Comparison of ENCODE assay signal across 8 cellular contexts in the genomic region with DNA sequence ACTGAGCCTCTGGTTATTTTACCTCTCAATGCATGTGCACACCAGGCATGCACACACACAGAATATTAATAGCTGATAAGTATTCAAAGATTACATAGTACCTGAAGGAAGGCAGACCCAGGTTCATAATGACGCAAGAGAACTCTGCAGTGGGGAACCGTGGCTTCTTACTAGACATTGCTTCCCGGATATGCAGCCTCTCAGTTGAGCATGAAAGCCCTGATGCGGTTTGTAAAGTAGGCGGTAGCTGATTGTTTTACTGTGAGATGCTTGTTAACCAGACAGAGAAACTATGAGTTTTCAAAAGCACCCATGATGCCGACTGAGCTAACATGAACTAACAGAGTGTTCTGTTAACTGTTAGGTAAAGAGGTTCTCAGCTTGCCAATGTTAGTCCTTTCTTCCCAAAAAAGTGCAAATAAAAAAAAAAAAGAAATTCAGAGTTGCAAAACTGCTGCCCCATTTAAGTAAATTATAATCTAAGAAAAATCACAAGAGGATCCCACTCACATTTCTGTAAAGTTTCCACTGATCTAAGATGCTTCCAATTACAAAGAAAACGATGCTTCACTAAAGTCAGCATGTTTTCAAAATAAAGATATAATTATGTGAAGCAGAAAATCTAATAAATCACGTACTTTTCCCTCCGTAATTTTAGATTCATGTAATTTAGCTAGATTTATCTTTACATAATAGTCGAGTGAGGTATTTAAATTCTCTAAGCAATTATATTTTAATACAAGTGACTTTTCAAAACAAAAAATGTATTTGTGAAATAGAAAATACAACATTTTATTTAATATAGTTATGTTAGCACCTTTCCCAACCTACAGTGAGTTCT. TPM values are rescaled to one million over a fixed set of nuclear protein-coding genes. Genes with fewer than 3 reads are reported as not detected.
A peak's percentile ranks its signal among the peaks of the same experiment; 100 is the strongest.
DNase-seq lines count a peak whose midpoint lies in the region; ATAC-seq and TF ChIP-seq lines count a peak whose summit lies in the region.

No MANE protein-coding gene starts in this region.

- H3K18ac ChIP-seq in H9 (ENCODE audit: insufficient read length, low read depth, low read length): no peak overlapping the region

- H3K27me3 Mint-ChIP-seq in H9 (ENCODE audit: low read depth) (peaks cover 21% of the 10 kb centered on the region), WTC11 (ENCODE audit: low read depth) (peaks cover 15% of the 10 kb centered on the region)

- H3K9ac ChIP-seq in H9 (ENCODE audit: extremely low read depth, insufficient read length, low read length): no peak overlapping the region

- no peak overlapping the region for H2AFZ ChIP-seq in H9 (ENCODE audit: low read length)

- DNase-seq in H9: no peak
- no peak for DNase-seq in WTC11 (ENCODE audit: low spot score)
- no peak for DNase-seq in fibroblast of pulmonary artery (ENCODE audit: low read depth)
- peak; percentile 21 to 36 for DNase-seq in stimulated activated CD4-positive, alpha-beta T cell treated with anti-CD3 and anti-CD28 coated beads, Interleukin-2, amount 100 ng/mL, for 48 hours
- DNase-seq in NCI-H146 treated with DMSO at 0.1 percent for 48 hours (lab: John Stamatoyannopoulos, UW; ENCODE audit: unreplicated experiment): no peak
- DNase-seq in NCI-H774 (lab: John Stamatoyannopoulos, UW): no peak
- DNase-seq in germinal center (ENCODE audit: low spot score): no peak

- no peak overlapping the region for H2BK5ac ChIP-seq in H9 (ENCODE audit: insufficient read length, low read length)

- no peak overlapping the region for H2BK12ac ChIP-seq in H9 (ENCODE audit: insufficient read length, low read depth, low read length)

- H2BK15ac ChIP-seq in H9 (ENCODE audit: low read depth, low read length): no peak overlapping the region

- H3K4me3 Mint-ChIP-seq in H9 (peak overlapping the region; percentile 89 to 94), WTC11 (peak overlapping the region; percentile 84)

- H3K27ac ChIP-seq in H9 (ENCODE audit: insufficient read length, low read depth, low read length): no peak overlapping the region

- H2AK5ac ChIP-seq in H9 (ENCODE audit: insufficient read length, low read length): no peak overlapping the region

- TF ChIP-seq CTCF in H9 (conservative IDR thresholded peaks at IDR 0.05): no peak
- no peak for TF ChIP-seq CTCF in WTC11 (IDR thresholded peaks at IDR 0.05)
- no peak for TF ChIP-seq CTCF in fibroblast of pulmonary artery (IDR thresholded peaks at IDR 0.05; ENCODE audit: low read length, missing control alignments)

- peaks cover 60 to 68% of the 10 kb centered on the region in 2 experiments for H3K4me1 Mint-ChIP-seq in H9
- peaks cover 71% of the 10 kb centered on the region for H3K4me1 Mint-ChIP-seq in WTC11

- peaks cover 15% of the 10 kb centered on the region; the same call in 1 of the 2 replicates for H3K4me1 ChIP-seq in H9 (ENCODE audit: insufficient read depth, low read length)

- H3K23ac ChIP-seq in H9 (ENCODE audit: insufficient read length, low read depth, low read length): no peak overlapping the region

- H4K5ac ChIP-seq in H9 (ENCODE audit: insufficient read length, low read depth, low read length): no peak overlapping the region

- no peak for ATAC-seq in WTC11
- no peak for ATAC-seq in GM21576 (IDR thresholded peaks at IDR 0.05; ENCODE audit: unreplicated experiment)

- peak overlapping the region; percentile 66 for H3K4me3 ChIP-seq in fibroblast of pulmonary artery (replicated peaks; ENCODE audit: low read depth, low read length)

- no CpG with 5 or more reads among the region's 10 CpGs for WGBS in H9 (ENCODE audit: extremely low coverage, insufficient read length, low lambda C conversion rate)

- H4K91ac ChIP-seq in H9 (ENCODE audit: insufficient read length, low read depth, low read length): no peak overlapping the region

- POLR2A ChIA-PET in WTC11 (lab: Charles Lee): no interaction called here

- H3K79me1 ChIP-seq in H9 (ENCODE audit: insufficient read depth, low read depth, low read length, poor library complexity, severe bottlenecking): peaks cover 6% of the 10 kb centered on the region

- H3K9me3 Mint-ChIP-seq in H9 (peaks cover 0 to 1% of the 10 kb centered on the region in 2 experiments; a peak in 2 of 5 replicates), WTC11 (no peaks in the 10 kb centered on the region)

- no peak overlapping the region for H2BK20ac ChIP-seq in H9 (ENCODE audit: low read depth, low read length, poor library complexity, severe bottlenecking)

- CTCF ChIA-PET in WTC11 (lab: Charles Lee): no interaction called here

- H3K27me3 ChIP-seq in H9 (ENCODE audit: insufficient read depth, low read length): no peaks in the 10 kb centered on the region; the same call in 1 of the 2 replicates

- H4K20me1 ChIP-seq in H9 (ENCODE audit: control insufficient read depth, insufficient read depth, insufficient read length): no peaks in the 10 kb centered on the region

- H3K56ac ChIP-seq in H9 (ENCODE audit: insufficient read length, low read depth, low read length): no peak overlapping the region

- no peak overlapping the region for H3K14ac ChIP-seq in H9 (ENCODE audit: insufficient read depth, low read length)

- H3T11ph ChIP-seq in H9 (ENCODE audit: low read length): no peak overlapping the region

- no peak overlapping the region for H4K8ac ChIP-seq in H9 (replicated peaks; ENCODE audit: insufficient read length, low read depth, low read length)

- H3K27ac Mint-ChIP-seq in H9 (no peak overlapping the region; a peak in 1 of 7 replicates), WTC11 (peak overlapping the region; percentile 50; the same call in 1 of the 2 replicates)

- H3K23me2 ChIP-seq in H9 (ENCODE audit: insufficient read length, low read depth, low read length, poor library complexity, severe bottlenecking): peaks cover 27% of the 10 kb centered on the region

- H3K9me3 ChIP-seq in H9 (ENCODE audit: control insufficient read depth, low read depth, low read length): no peaks in the 10 kb centered on the region

- H3K79me2 ChIP-seq in H9 (ENCODE audit: insufficient read depth, low read length): peaks cover 45% of the 10 kb centered on the region; the same call in 1 of the 2 replicates

- no peak overlapping the region for H2BK120ac ChIP-seq in H9 (ENCODE audit: low read depth, low read length, poor library complexity, severe bottlenecking)

- H3K4me2 ChIP-seq in H9 (ENCODE audit: insufficient read depth, insufficient read length, low read length): peak overlapping the region; percentile 89

- H3K4ac ChIP-seq in H9 (ENCODE audit: low read depth, low read length): no peak overlapping the region

- H3K36me3 Mint-ChIP-seq in H9 (ENCODE audit: insufficient read depth in 1 of 3, low read depth in 3 of 3): peaks cover 23 to 33% (median 31%) of the 10 kb centered on the region in 3 experiments
- H3K36me3 Mint-ChIP-seq in WTC11: peaks cover 14% of the 10 kb centered on the region

TF ChIP-seq in WTC11, 78 proteins besides CTCF, POLR2A, EP300 and RAD21 (continues in another document):
- TF ChIP-seq ZNF317 (CRISPR knock-in tag; IDR thresholded peaks at IDR 0.05; ENCODE audit: borderline replicate concordance, low read depth): no peak
- TF ChIP-seq, protein P1, sequence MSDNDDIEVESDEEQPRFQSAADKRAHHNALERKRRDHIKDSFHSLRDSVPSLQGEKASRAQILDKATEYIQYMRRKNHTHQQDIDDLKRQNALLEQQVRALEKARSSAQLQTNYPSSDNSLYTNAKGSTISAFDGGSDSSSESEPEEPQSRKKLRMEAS (CRISPR knock-in tag; IDR thresholded peaks at IDR 0.05): no peak
- no peak for TF ChIP-seq RORB (CRISPR knock-in tag; IDR thresholded peaks at IDR 0.05)
- TF ChIP-seq, protein P2, sequence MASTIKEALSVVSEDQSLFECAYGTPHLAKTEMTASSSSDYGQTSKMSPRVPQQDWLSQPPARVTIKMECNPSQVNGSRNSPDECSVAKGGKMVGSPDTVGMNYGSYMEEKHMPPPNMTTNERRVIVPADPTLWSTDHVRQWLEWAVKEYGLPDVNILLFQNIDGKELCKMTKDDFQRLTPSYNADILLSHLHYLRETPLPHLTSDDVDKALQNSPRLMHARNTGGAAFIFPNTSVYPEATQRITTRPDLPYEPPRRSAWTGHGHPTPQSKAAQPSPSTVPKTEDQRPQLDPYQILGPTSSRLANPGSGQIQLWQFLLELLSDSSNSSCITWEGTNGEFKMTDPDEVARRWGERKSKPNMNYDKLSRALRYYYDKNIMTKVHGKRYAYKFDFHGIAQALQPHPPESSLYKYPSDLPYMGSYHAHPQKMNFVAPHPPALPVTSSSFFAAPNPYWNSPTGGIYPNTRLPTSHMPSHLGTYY (CRISPR knock-in tag; IDR thresholded peaks at IDR 0.05): no peak
- no peak for TF ChIP-seq ZNF263 (CRISPR knock-in tag; IDR thresholded peaks at IDR 0.05; ENCODE audit: low read depth)
- no peak for TF ChIP-seq JUN (CRISPR knock-in tag; IDR thresholded peaks at IDR 0.05)
- TF ChIP-seq SMAD3 (CRISPR knock-in tag; IDR thresholded peaks at IDR 0.05; ENCODE audit: borderline replicate concordance): no peak
- TF ChIP-seq, protein P3, sequence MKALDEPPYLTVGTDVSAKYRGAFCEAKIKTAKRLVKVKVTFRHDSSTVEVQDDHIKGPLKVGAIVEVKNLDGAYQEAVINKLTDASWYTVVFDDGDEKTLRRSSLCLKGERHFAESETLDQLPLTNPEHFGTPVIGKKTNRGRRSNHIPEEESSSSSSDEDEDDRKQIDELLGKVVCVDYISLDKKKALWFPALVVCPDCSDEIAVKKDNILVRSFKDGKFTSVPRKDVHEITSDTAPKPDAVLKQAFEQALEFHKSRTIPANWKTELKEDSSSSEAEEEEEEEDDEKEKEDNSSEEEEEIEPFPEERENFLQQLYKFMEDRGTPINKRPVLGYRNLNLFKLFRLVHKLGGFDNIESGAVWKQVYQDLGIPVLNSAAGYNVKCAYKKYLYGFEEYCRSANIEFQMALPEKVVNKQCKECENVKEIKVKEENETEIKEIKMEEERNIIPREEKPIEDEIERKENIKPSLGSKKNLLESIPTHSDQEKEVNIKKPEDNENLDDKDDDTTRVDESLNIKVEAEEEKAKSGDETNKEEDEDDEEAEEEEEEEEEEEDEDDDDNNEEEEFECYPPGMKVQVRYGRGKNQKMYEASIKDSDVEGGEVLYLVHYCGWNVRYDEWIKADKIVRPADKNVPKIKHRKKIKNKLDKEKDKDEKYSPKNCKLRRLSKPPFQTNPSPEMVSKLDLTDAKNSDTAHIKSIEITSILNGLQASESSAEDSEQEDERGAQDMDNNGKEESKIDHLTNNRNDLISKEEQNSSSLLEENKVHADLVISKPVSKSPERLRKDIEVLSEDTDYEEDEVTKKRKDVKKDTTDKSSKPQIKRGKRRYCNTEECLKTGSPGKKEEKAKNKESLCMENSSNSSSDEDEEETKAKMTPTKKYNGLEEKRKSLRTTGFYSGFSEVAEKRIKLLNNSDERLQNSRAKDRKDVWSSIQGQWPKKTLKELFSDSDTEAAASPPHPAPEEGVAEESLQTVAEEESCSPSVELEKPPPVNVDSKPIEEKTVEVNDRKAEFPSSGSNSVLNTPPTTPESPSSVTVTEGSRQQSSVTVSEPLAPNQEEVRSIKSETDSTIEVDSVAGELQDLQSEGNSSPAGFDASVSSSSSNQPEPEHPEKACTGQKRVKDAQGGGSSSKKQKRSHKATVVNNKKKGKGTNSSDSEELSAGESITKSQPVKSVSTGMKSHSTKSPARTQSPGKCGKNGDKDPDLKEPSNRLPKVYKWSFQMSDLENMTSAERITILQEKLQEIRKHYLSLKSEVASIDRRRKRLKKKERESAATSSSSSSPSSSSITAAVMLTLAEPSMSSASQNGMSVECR (CRISPR knock-in tag; IDR thresholded peaks at IDR 0.05; ENCODE audit: borderline replicate concordance): no peak

RNA-seq across cellular contexts. Expression of a gene that starts 2.2 kb away (rescaled TPM):
- total RNA-seq in H9 (2021) (83.4 and 84.1 TPM in 2 replicates), WTC11 (2021) (66.3 to 71.0 TPM (median 66.8 TPM) in 3 replicates)

Comparison
In these comparisons a context has a peak if more than half of its experiments do, and no peak if none do; other contexts are left out.
1. DNase-seq: peak in stimulated activated CD4-positive, alpha-beta T cell treated with anti-CD3 and anti-CD28 coated beads, Interleukin-2, amount 100 ng/mL, for 48 hours (2 of 2); none in H9 (single experiment), WTC11 (single experiment), fibroblast of pulmonary artery (single experiment), NCI-H146 treated with DMSO at 0.1 percent for 48 hours (single experiment), NCI-H774 (single experiment) and germinal center (single experiment).